ENCODE assay signal across 11 cellular contexts in genomic region chr18:48563027-48563426, GRCh38. TPM values are rescaled to one million over a fixed set of nuclear protein-coding genes. Genes with fewer than 3 reads are reported as not detected.
DNase-seq lines count a peak whose midpoint lies in the region; ATAC-seq and TF ChIP-seq lines count a peak whose summit lies in the region.
"Had no signal": no experiment of that assay in that cellular context is flagged by ENCODE, and none has a peak within 500 bp of the region (broad histone marks: within the 10 kb centered on the region; RNA-seq: fewer than 3 reads in every experiment).

No MANE protein-coding gene starts in this region.

- H3K9me3 ChIP-seq in mesenchymal stem cell (ENCODE audit: control insufficient read depth, low read length) = peaks cover 8% of the 10 kb centered on the region

- peaks cover 4% of the 10 kb centered on the region for H3K9me3 Mint-ChIP-seq in chondrocyte (ENCODE audit: low read depth)
- H3K9me3 Mint-ChIP-seq in activated T-helper 1 cell treated with anti-CD3 and anti-CD28 coated beads, Interleukin-12 subunit alpha, Interleukin-12 subunit beta, Interleukin-2, Interleukin-4 antibody, amounts not matched to agents 30 ng/mL and 10 ng/mL and 1 ng/mL, durations not matched to agents 14 hours and 24 hours and 36 hours = no peaks in the 10 kb centered on the region
- H3K9me3 Mint-ChIP-seq in activated naive CD8-positive, alpha-beta T cell treated with anti-CD3 and anti-CD28 coated beads, Interleukin-2, amount 50 U/mL, for 24 hours = no peaks in the 10 kb centered on the region

- CTCF ChIA-PET in BJ (lab: Yijun Ruan, JAX) = no interaction called here

- intact Hi-C loops in activated T-helper 1 cell treated with anti-CD3 and anti-CD28 coated beads, Interleukin-12 subunit alpha, Interleukin-12 subunit beta, Interleukin-2, Interleukin-4 antibody, amounts not matched to agents 30 ng/mL and 10 ng/mL and 1 ng/mL, durations not matched to agents 14 hours and 24 hours and 36 hours (cut with micrococcal nuclease) = no loop called here

- peaks cover 9% of the 10 kb centered on the region for H3K36me3 Mint-ChIP-seq in chondrocyte (ENCODE audit: low read depth)
- no peaks in the 10 kb centered on the region for H3K36me3 Mint-ChIP-seq in activated T-helper 1 cell treated with anti-CD3 and anti-CD28 coated beads, Interleukin-12 subunit alpha, Interleukin-12 subunit beta, Interleukin-2, Interleukin-4 antibody, amounts not matched to agents 30 ng/mL and 10 ng/mL and 1 ng/mL, durations not matched to agents 14 hours and 24 hours and 36 hours (ENCODE audit: low read depth)
- H3K36me3 Mint-ChIP-seq in activated naive CD8-positive, alpha-beta T cell treated with anti-CD3 and anti-CD28 coated beads, Interleukin-2, amount 50 U/mL, for 24 hours (ENCODE audit: low read depth) = no peaks in the 10 kb centered on the region

- H3K4me3 Mint-ChIP-seq in chondrocyte (ENCODE audit: unreplicated experiment) = no peak overlapping the region
- H3K4me3 Mint-ChIP-seq in activated T-helper 1 cell treated with anti-CD3 and anti-CD28 coated beads, Interleukin-12 subunit alpha, Interleukin-12 subunit beta, Interleukin-2, Interleukin-4 antibody, amounts not matched to agents 30 ng/mL and 10 ng/mL and 1 ng/mL, durations not matched to agents 14 hours and 24 hours and 36 hours = no peak overlapping the region
- no peak overlapping the region for H3K4me3 Mint-ChIP-seq in activated naive CD8-positive, alpha-beta T cell treated with anti-CD3 and anti-CD28 coated beads, Interleukin-2, amount 50 U/mL, for 24 hours
- H3K4me3 Mint-ChIP-seq: activated naive CD4-positive, alpha-beta T cell treated with anti-CD3 and anti-CD28 coated beads for 36 hours had no signal

- no peak overlapping the region for H3K4ac ChIP-seq in mesenchymal stem cell (ENCODE audit: low read depth in 1 of 2, low read length in 2 of 2)

- no peak overlapping the region for H4K8ac ChIP-seq in mesenchymal stem cell (ENCODE audit: low read length)

- no peaks in the 10 kb centered on the region for H3K27me3 ChIP-seq in BJ (ENCODE audit: control insufficient read depth, insufficient read depth, low read length)
- no peaks in the 10 kb centered on the region for H3K27me3 ChIP-seq in mesenchymal stem cell (ENCODE audit: control insufficient read depth in 1 of 2, insufficient read depth in 1 of 2, low read length in 2 of 2)

- peak; percentile 53 for DNase-seq in BJ (ENCODE audit: low read depth)
- DNase-seq in M059J (ENCODE audit: low read depth) = peak; percentile 92
- no peak for DNase-seq in chondrocyte (ENCODE audit: low spot score)
- peak; percentile 89 for DNase-seq in mesenchymal stem cell
- no peak for DNase-seq in activated CD8-positive, alpha-beta memory T cell treated with anti-CD3 and anti-CD28 coated beads, Interleukin-2, amount 50 U/mL, for 48 hours
- DNase-seq in activated T-helper 1 cell treated with anti-CD3 and anti-CD28 coated beads, Interleukin-12 subunit alpha, Interleukin-12 subunit beta, Interleukin-2, Interleukin-4 antibody, amounts not matched to agents 30 ng/mL and 10 ng/mL and 1 ng/mL, durations not matched to agents 14 hours and 24 hours and 36 hours (ENCODE audit: low spot score) = no peak
- DNase-seq in activated naive CD8-positive, alpha-beta T cell treated with anti-CD3 and anti-CD28 coated beads, Interleukin-2, amount 50 U/mL, for 24 hours = no peak
- DNase-seq: activated naive CD4-positive, alpha-beta T cell treated with anti-CD3 and anti-CD28 coated beads for 36 hours; DMS 273 treated with DMSO at 0.1 percent for 48 hours had no signal

- no peaks in the 10 kb centered on the region for H3K27me3 Mint-ChIP-seq in chondrocyte (ENCODE audit: low read depth)
- peaks cover 15% of the 10 kb centered on the region for H3K27me3 Mint-ChIP-seq in activated T-helper 1 cell treated with anti-CD3 and anti-CD28 coated beads, Interleukin-12 subunit alpha, Interleukin-12 subunit beta, Interleukin-2, Interleukin-4 antibody, amounts not matched to agents 30 ng/mL and 10 ng/mL and 1 ng/mL, durations not matched to agents 14 hours and 24 hours and 36 hours (ENCODE audit: insufficient read depth)
- H3K27me3 Mint-ChIP-seq in activated naive CD8-positive, alpha-beta T cell treated with anti-CD3 and anti-CD28 coated beads, Interleukin-2, amount 50 U/mL, for 24 hours = peaks cover 3% of the 10 kb centered on the region

- H2AK5ac ChIP-seq in mesenchymal stem cell (ENCODE audit: low read length, severe bottlenecking) = no peak overlapping the region

- no peak overlapping the region for H2BK5ac ChIP-seq in mesenchymal stem cell (ENCODE audit: low read depth, low read length, poor library complexity, severe bottlenecking)

- H4K91ac ChIP-seq in mesenchymal stem cell (ENCODE audit: low read length) = no peak overlapping the region

- peaks cover 27% of the 10 kb centered on the region for H3K4me1 ChIP-seq in mesenchymal stem cell (ENCODE audit: control insufficient read depth, insufficient read depth, low read depth, low read length)

- no peak for ATAC-seq in HG03280 (IDR thresholded peaks at IDR 0.05; ENCODE audit: unreplicated experiment)
- no peak for ATAC-seq in activated naive CD8-positive, alpha-beta T cell treated with anti-CD3 and anti-CD28 coated beads, Interleukin-2, amount 50 U/mL, for 24 hours

- no peak overlapping the region for H3K14ac ChIP-seq in mesenchymal stem cell (ENCODE audit: low read length in 2 of 2)

- peaks cover 1% of the 10 kb centered on the region; the same call in 1 of the 2 replicates for H3K36me3 ChIP-seq in BJ (ENCODE audit: control insufficient read depth, insufficient read depth, low read length)
- peaks cover 8% of the 10 kb centered on the region in 2 experiments for H3K36me3 ChIP-seq in mesenchymal stem cell (ENCODE audit: control insufficient read depth in 1 of 2, insufficient read depth in 2 of 2, low read depth in 1 of 2, low read length in 2 of 2)

- H2BK12ac ChIP-seq in mesenchymal stem cell (ENCODE audit: low read length in 2 of 2) = peak overlapping the region in 1 of 2 experiments; percentile 31

- H2BK120ac ChIP-seq in mesenchymal stem cell (ENCODE audit: low read depth, low read length) = no peak overlapping the region

- no peak overlapping the region for H3K9ac ChIP-seq in mesenchymal stem cell (ENCODE audit: low read length)

- no peak overlapping the region for H3K4me2 ChIP-seq in mesenchymal stem cell (ENCODE audit: low read length, poor library complexity, severe bottlenecking)
- H3K4me2 ChIP-seq: PC-9 had no signal

- H3K27ac Mint-ChIP-seq in chondrocyte (ENCODE audit: unreplicated experiment) = peak overlapping the region; percentile 86
- no peak overlapping the region for H3K27ac Mint-ChIP-seq in activated T-helper 1 cell treated with anti-CD3 and anti-CD28 coated beads, Interleukin-12 subunit alpha, Interleukin-12 subunit beta, Interleukin-2, Interleukin-4 antibody, amounts not matched to agents 30 ng/mL and 10 ng/mL and 1 ng/mL, durations not matched to agents 14 hours and 24 hours and 36 hours
- no peak overlapping the region for H3K27ac Mint-ChIP-seq in activated naive CD8-positive, alpha-beta T cell treated with anti-CD3 and anti-CD28 coated beads, Interleukin-2, amount 50 U/mL, for 24 hours
- H3K27ac Mint-ChIP-seq: activated naive CD4-positive, alpha-beta T cell treated with anti-CD3 and anti-CD28 coated beads for 36 hours had no signal

- H3K4me1 Mint-ChIP-seq in chondrocyte (ENCODE audit: low read depth) = peaks cover 81% of the 10 kb centered on the region
- peaks cover 10% of the 10 kb centered on the region for H3K4me1 Mint-ChIP-seq in activated T-helper 1 cell treated with anti-CD3 and anti-CD28 coated beads, Interleukin-12 subunit alpha, Interleukin-12 subunit beta, Interleukin-2, Interleukin-4 antibody, amounts not matched to agents 30 ng/mL and 10 ng/mL and 1 ng/mL, durations not matched to agents 14 hours and 24 hours and 36 hours (ENCODE audit: low read depth)
- H3K4me1 Mint-ChIP-seq in activated naive CD8-positive, alpha-beta T cell treated with anti-CD3 and anti-CD28 coated beads, Interleukin-2, amount 50 U/mL, for 24 hours = peaks cover 2% of the 10 kb centered on the region

- no peak overlapping the region for H2AFZ ChIP-seq in mesenchymal stem cell (ENCODE audit: low read depth, low read length)
- H2AFZ ChIP-seq: PC-9 had no signal

- no peak for TF ChIP-seq CTCF in BJ (IDR thresholded peaks at IDR 0.05; ENCODE audit: insufficient read depth, low read depth, low read length)
- TF ChIP-seq CTCF in chondrocyte (IDR thresholded peaks at IDR 0.05) = no peak

- H3K27ac ChIP-seq in mesenchymal stem cell (ENCODE audit: low read length, poor library complexity, severe bottlenecking) = no peak overlapping the region
- H3K27ac ChIP-seq: PC-9 had no signal

- WGBS in mesenchymal stem cell = 48% methylated on average over 2 of the region's 2 CpGs

- no peak overlapping the region for H3K18ac ChIP-seq in mesenchymal stem cell (ENCODE audit: low read depth in 1 of 2, low read length in 2 of 2)

- POLR2A ChIA-PET in BJ (lab: Charles Lee) = no interaction called here

- no peak overlapping the region for H2BK15ac ChIP-seq in mesenchymal stem cell (ENCODE audit: low read depth, poor library complexity, severe bottlenecking)

- H3K79me1 ChIP-seq in mesenchymal stem cell (replicated peaks; ENCODE audit: low read length, poor library complexity, severe bottlenecking) = peaks cover 44% of the 10 kb centered on the region

- H3K4me3 ChIP-seq in BJ (ENCODE audit: low read depth, low read length) = no peak overlapping the region
- no peak overlapping the region for H3K4me3 ChIP-seq in mesenchymal stem cell (ENCODE audit: insufficient read depth in 1 of 2, low read depth in 1 of 2, low read length in 2 of 2)
- H3K4me3 ChIP-seq: PC-9 had no signal

- H3K23ac ChIP-seq in mesenchymal stem cell (ENCODE audit: low read length in 2 of 2) = no peak overlapping the region

RNA-seq across cellular contexts. Expression of gene CTIF, which starts 24.2 kb away (rescaled TPM):
- 53.4 and 105 TPM in 2 replicates for polyA plus RNA-seq in BJ (2011; rRNA removed)
- 98.2 and 128 TPM in 2 replicates for polyA minus RNA-seq in BJ (2011; rRNA and poly(A)+ RNA removed)
- 11.7 and 19.7 TPM in 2 replicates for total RNA-seq in M059J (2014; rRNA removed; shearing (Covaris generic))
- 173 to 236 TPM (median 184 TPM) in 3 replicates for total RNA-seq in chondrocyte
- 39.3 TPM for polyA plus RNA-seq in mesenchymal stem cell (2013, experiment 1 of 2)
- 37.2 TPM for polyA plus RNA-seq in mesenchymal stem cell (2013, experiment 2 of 2)
- total RNA-seq in activated T-helper 1 cell treated with anti-CD3 and anti-CD28 coated beads, Interleukin-12 subunit alpha, Interleukin-12 subunit beta, Interleukin-2, Interleukin-4 antibody, amounts not matched to agents 30 ng/mL and 10 ng/mL and 1 ng/mL, durations not matched to agents 14 hours and 24 hours and 36 hours = 7.2 and 8.5 TPM in 2 replicates

Comparison
In these comparisons a context has a peak if more than half of its experiments do, and no peak if none do; other contexts are left out.
1. DNase-seq: peak in BJ (single experiment), M059J (single experiment) and mesenchymal stem cell (single experiment); none in chondrocyte (single experiment), activated CD8-positive, alpha-beta memory T cell treated with anti-CD3 and anti-CD28 coated beads, Interleukin-2, amount 50 U/mL, for 48 hours (single experiment), activated T-helper 1 cell treated with anti-CD3 and anti-CD28 coated beads, Interleukin-12 subunit alpha, Interleukin-12 subunit beta, Interleukin-2, Interleukin-4 antibody, amounts not matched to agents 30 ng/mL and 10 ng/mL and 1 ng/mL, durations not matched to agents 14 hours and 24 hours and 36 hours (single experiment) and activated naive CD8-positive, alpha-beta T cell treated with anti-CD3 and anti-CD28 coated beads, Interleukin-2, amount 50 U/mL, for 24 hours (single experiment).